9 cellular contexts compared by ENCODE assay signal in the genomic region with DNA sequence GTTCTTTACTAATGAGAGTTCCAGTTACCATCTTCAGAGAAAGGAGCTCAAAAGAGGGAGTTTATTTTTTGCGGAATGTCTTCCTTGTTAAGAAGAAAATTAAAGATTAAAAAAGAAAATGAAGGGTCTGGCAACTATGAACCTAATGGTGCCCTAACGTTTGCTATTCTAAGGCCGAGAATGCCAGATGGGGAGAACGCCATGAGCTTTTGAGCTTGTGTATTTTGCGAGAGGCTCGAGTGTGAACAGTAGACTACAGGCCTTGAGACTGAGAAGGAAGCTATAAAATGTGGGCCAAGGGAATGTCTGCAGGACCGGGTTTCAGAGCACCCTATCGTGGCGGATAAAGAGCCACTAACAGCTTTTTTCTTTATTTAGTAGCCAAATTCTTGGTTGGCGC. TPM values are rescaled to one million over a fixed set of nuclear protein-coding genes. Genes with fewer than 3 reads are reported as not detected.
DNase-seq lines count a peak whose midpoint lies in the region; ATAC-seq, FAIRE-seq and TF ChIP-seq lines count a peak whose summit lies in the region.
"Had no signal": no experiment of that assay in that cellular context is flagged by ENCODE, and none has a peak within 500 bp of the region (broad histone marks: within the 10 kb centered on the region; RNA-seq: fewer than 3 reads in every experiment).

No MANE protein-coding gene starts in this region.

- H3K27ac Mint-ChIP-seq in T-cell: peak overlapping the region; percentile 39 to 63

- H3K27me3 ChIP-seq in gastrocnemius medialis: peaks cover 4 to 8% (median 4%) of the 10 kb centered on the region in 3 donors

- no peaks in the 10 kb centered on the region for H3K36me3 ChIP-seq in gastrocnemius medialis

- no peak for DNase-seq in GM19239 (ENCODE audit: insufficient read length, low spot score)
- DNase-seq in T-cell: no peak
- no peak for DNase-seq in fibroblast of the aortic adventitia (ENCODE audit: low read depth)
- no peak for DNase-seq in gastrocnemius medialis
- DNase-seq in GF-D8 (lab: John Stamatoyannopoulos, UW): no peak
- DNase-seq in OCI-M1 (lab: John Stamatoyannopoulos, UW): no peak
- no peak for DNase-seq in stimulated activated naive CD4-positive, alpha-beta T cell treated with Interleukin-2 at 50 U/mL for 16 hours (lab: John Stamatoyannopoulos, UW)
- DNase-seq: NCI-H1105 treated with DMSO at 0.1 percent for 48 hours had no signal

- no peaks in the 10 kb centered on the region for H3K9me3 Mint-ChIP-seq in T-cell

- no peak for ATAC-seq in T-cell (replicated peaks in 1 of 4)
- no peak for ATAC-seq in gastrocnemius medialis
- ATAC-seq in GM18519 (IDR thresholded peaks at IDR 0.05; ENCODE audit: low FRiP score, unreplicated experiment): no peak

- POLR2A ChIA-PET in T-cell (lab: Charles Lee): interaction anchor here in 1 of 2 donors (0.7 kb wide), 2 partner anchors 8 to 450 kb away, joined by 3 read pairs; no protein-coding TSS in a partner anchor

- H3K4me3 ChIP-seq in fibroblast of the aortic adventitia (ENCODE audit: low read depth, low read length) (peak overlapping the region; percentile 76), gastrocnemius medialis (peak overlapping the region; percentile 82 to 98 (median 92))

- peak overlapping the region; percentile 65 to 77 (median 71) for H3K27ac ChIP-seq in gastrocnemius medialis

- H3K27me3 Mint-ChIP-seq in T-cell: peaks cover 14 to 22% of the 10 kb centered on the region in 2 donors

- in situ Hi-C loops in gastrocnemius medialis (cut with MboI; ENCODE audit: low sequenced_read_pairs in 4 of 4): no loop called here

- CTCF ChIA-PET in T-cell (lab: Charles Lee): interaction anchor here in 1 of 2 donors (0.6 kb wide), 2 partner anchors 18 to 107 kb away, joined by 3 read pairs; no protein-coding TSS in a partner anchor

- H3K4me1 Mint-ChIP-seq in T-cell: peaks cover 18 to 24% (median 23%) of the 10 kb centered on the region in 3 donors

- intact Hi-C loops in gastrocnemius medialis (cut with DNase I; ENCODE audit: low total_unique reads): loop anchor here (2.0 to 10.0 kb wide), 3 partner anchors 78 to 1720 kb away; a partner anchor contains a TSS

- no peaks in the 10 kb centered on the region for H3K9me3 ChIP-seq in gastrocnemius medialis

- peaks cover 9 to 10% of the 10 kb centered on the region in 2 donors for H3K4me1 ChIP-seq in gastrocnemius medialis

- FAIRE-seq in GM19239 (lab: Jason Lieb, UNC): peak; percentile 37

- no peak for TF ChIP-seq CTCF in fibroblast of the aortic adventitia (IDR thresholded peaks at IDR 0.05; ENCODE audit: insufficient read depth, low read length)
- TF ChIP-seq CTCF in gastrocnemius medialis (IDR thresholded peaks at IDR 0.05 in 4 of 5, conservative IDR thresholded peaks at IDR 0.05 in 1 of 5): no peak

- peak overlapping the region; percentile 84 to 88 (median 85) for H3K4me3 Mint-ChIP-seq in T-cell

- TF ChIP-seq POLR2A in gastrocnemius medialis (IDR thresholded peaks at IDR 0.05): no peak

- H3K36me3 Mint-ChIP-seq in T-cell: no peaks in the 10 kb centered on the region

RNA-seq across cellular contexts. Expression of a gene that starts 6.7 kb away (rescaled TPM):
- total RNA-seq in T-cell (under 1 TPM in 2 of 5 donors, not detected in 3; 0.03 TPM), fibroblast of the aortic adventitia (ENCODE audit: low replicate concordance) (1.4 TPM in 1 of 2 replicates, not detected in the other), gastrocnemius medialis (under 1 TPM in 1 of 4 donors, not detected in 3; 0.02 TPM)
